Comparison of ENCODE assay signal across 21 cellular contexts in genomic region chr12:52228931-52229330, GRCh38. TPM values are rescaled to one million over a fixed set of nuclear protein-coding genes. Genes with fewer than 3 reads are reported as not detected.
A peak's percentile ranks its signal among the peaks of the same experiment; 100 is the strongest.
DNase-seq lines count a peak whose midpoint lies in the region; ATAC-seq, FAIRE-seq and TF ChIP-seq lines count a peak whose summit lies in the region.
"Had no signal": no experiment of that assay in that cellular context is flagged by ENCODE, and none has a peak within 500 bp of the region (broad histone marks: within the 10 kb centered on the region; RNA-seq: fewer than 3 reads in every experiment).

No MANE protein-coding gene starts in this region.

- H3K27me3 ChIP-seq in Panc1 (ENCODE audit: control insufficient read depth, insufficient read depth, low read length) (no peaks in the 10 kb centered on the region), upper lobe of right lung (peaks cover 10% of the 10 kb centered on the region)

- TF ChIP-seq CTCF in Panc1 (IDR thresholded peaks at IDR 0.05) (no peak), kidney (IDR thresholded peaks at IDR 0.05; ENCODE audit: borderline replicate concordance, extremely low read depth, insufficient read depth) (no peak), upper lobe of right lung (IDR thresholded peaks at IDR 0.05) (no peak)

- in situ Hi-C loops in Panc1 (cut with HindIII; ENCODE audit: low pct_unique_long_range_greater_than_20kb, low sequenced_read_pairs), result no loop called here

- intact Hi-C loops in Panc1 (cut with micrococcal nuclease; ENCODE audit: unreplicated experiment) (loop anchor here (10.0 kb wide), 1 partner anchor 46 kb away; the partner anchor contains the start of gene KRT86), kidney (cut with DNase I) (no loop called here), upper lobe of right lung (cut with DNase I) (no loop called here)
- intact Hi-C loops in activated CD4-positive, alpha-beta T cell treated with anti-CD3 and anti-CD28 coated beads, Interleukin-2, amount 10 ng/mL, durations not matched to agents 24 days and 14 days (cut with micrococcal nuclease), result no loop called here

- H3K9ac ChIP-seq in kidney (ENCODE audit: low read length in 2 of 2), result no peak overlapping the region

- no peak for FAIRE-seq in kidney (lab: Jason Lieb, UNC)
- FAIRE-seq: G401.6, GM19239, K562 had no signal

- no peaks in the 10 kb centered on the region for H3K36me3 Mint-ChIP-seq in activated CD4-positive, alpha-beta T cell treated with anti-CD3 and anti-CD28 coated beads, Interleukin-2, amount 10 ng/mL, durations not matched to agents 24 days and 14 days (ENCODE audit: low read depth)

- peaks cover 2% of the 10 kb centered on the region for H3K4me1 Mint-ChIP-seq in activated CD4-positive, alpha-beta T cell treated with anti-CD3 and anti-CD28 coated beads, Interleukin-2, amount 10 ng/mL, durations not matched to agents 24 days and 14 days

- peaks cover 39% of the 10 kb centered on the region for H3K4me1 ChIP-seq in Panc1 (ENCODE audit: control insufficient read depth, insufficient read depth, low read length)
- H3K4me1 ChIP-seq in kidney (ENCODE audit: control insufficient read depth in 1 of 2, insufficient read depth in 1 of 2, low read depth in 1 of 2, low read length in 2 of 2), result peaks cover 5 to 17% of the 10 kb centered on the region in 2 donors
- H3K4me1 ChIP-seq in upper lobe of right lung, result peaks cover 8% of the 10 kb centered on the region

- CTCF ChIA-PET in Panc1 (lab: Charles Lee), result no interaction called here

- ATAC-seq in Panc1 (no peak), upper lobe of right lung (no peak), GM21360 (IDR thresholded peaks at IDR 0.05; ENCODE audit: unreplicated experiment) (no peak)
- ATAC-seq: K562 had no signal

- H3K4me3 ChIP-seq in Panc1 (ENCODE audit: low read depth in 2 of 2, low read length in 2 of 2) (no peak overlapping the region), kidney (ENCODE audit: low read length in 2 of 2) (no peak overlapping the region), upper lobe of right lung (no peak overlapping the region)
- H3K4me3 ChIP-seq: K562 had no signal

- BruUV-seq in Panc1 (replicated peaks; lab: Mats Ljungman, UMichigan), result no TSS peak

- H3K27ac ChIP-seq in Panc1 (ENCODE audit: low read length) (peak overlapping the region; percentile 83), kidney (ENCODE audit: low read depth in 2 of 2, low read length in 2 of 2) (no peak overlapping the region), upper lobe of right lung (no peak overlapping the region)
- H3K27ac ChIP-seq: HL-60 had no signal

- DNase-seq in NCI-H510A treated with DMSO at 0.1 percent for 48 hours (lab: John Stamatoyannopoulos, UW) (peak; percentile 44), NCI-H510A (lab: John Stamatoyannopoulos, UW) (no peak), Panc1 (ENCODE audit: low read depth, low spot score) (no peak), kidney (peak; percentile 28), upper lobe of right lung (peak; percentile 49), D341Med (ENCODE audit: low spot score) (no peak)
- DNase-seq in activated CD4-positive, alpha-beta T cell treated with anti-CD3 and anti-CD28 coated beads, Interleukin-2, amount 10 ng/mL, durations not matched to agents 24 days and 14 days, result no peak
- DNase-seq: Caco-2; DMS79 treated with DMSO at 0.1 percent for 48 hours; GOT3; NCI-H1048; NCI-H2227 treated with DMSO at 0.1 percent for 48 hours; NCI-H526 treated with DMSO at 0.1 percent for 48 hours; NK-92 treated with Interleukin-12 subunit alpha and Interleukin-12 subunit beta, amount 100 ng/mL, for 24 hours; SHP77 treated with DMSO at 0.1 percent for 48 hours had no signal

- no peaks in the 10 kb centered on the region for H3K36me3 ChIP-seq in Panc1 (ENCODE audit: control insufficient read depth, insufficient read depth, low read length)
- H3K36me3 ChIP-seq in kidney (ENCODE audit: control insufficient read depth in 1 of 2, insufficient read depth in 2 of 2, low read length in 2 of 2), result no peaks in the 10 kb centered on the region
- H3K36me3 ChIP-seq in upper lobe of right lung, result no peaks in the 10 kb centered on the region

- peaks cover 3% of the 10 kb centered on the region for H3K9me3 Mint-ChIP-seq in activated CD4-positive, alpha-beta T cell treated with anti-CD3 and anti-CD28 coated beads, Interleukin-2, amount 10 ng/mL, durations not matched to agents 24 days and 14 days

- H3K27me3 Mint-ChIP-seq in activated CD4-positive, alpha-beta T cell treated with anti-CD3 and anti-CD28 coated beads, Interleukin-2, amount 10 ng/mL, durations not matched to agents 24 days and 14 days, result peaks cover 78% of the 10 kb centered on the region

- H3K9me3 ChIP-seq in Panc1 (ENCODE audit: control insufficient read depth, insufficient read depth, low read depth, low read length) (no peaks in the 10 kb centered on the region; the same call in 1 of the 2 replicates), kidney (ENCODE audit: control insufficient read depth in 1 of 2, low read length in 2 of 2) (no peaks in the 10 kb centered on the region), upper lobe of right lung (no peaks in the 10 kb centered on the region)
- H3K9me3 ChIP-seq: Caco-2 had no signal

- no peak overlapping the region for H3K27ac Mint-ChIP-seq in activated CD4-positive, alpha-beta T cell treated with anti-CD3 and anti-CD28 coated beads, Interleukin-2, amount 10 ng/mL, durations not matched to agents 24 days and 14 days

- POLR2A ChIA-PET in Panc1 (lab: Charles Lee), result no interaction called here

- H3K4me3 Mint-ChIP-seq in activated CD4-positive, alpha-beta T cell treated with anti-CD3 and anti-CD28 coated beads, Interleukin-2, amount 10 ng/mL, durations not matched to agents 24 days and 14 days, result no peak overlapping the region

RNA-seq across cellular contexts. Expression of gene KRT7, which starts 4.1 kb away (rescaled TPM):
- 16.8 TPM for total RNA-seq in Panc1 (2021; ENCODE audit: unreplicated experiment)
- polyA plus RNA-seq in Panc1 (2012; ENCODE audit: insufficient read length), result 19.1 TPM
- 1,490 TPM for total RNA-seq in kidney
- 173 TPM for polyA plus RNA-seq in kidney (ENCODE audit: insufficient read depth, low read depth, low replicate concordance)
- total RNA-seq in upper lobe of right lung, result 664 TPM
- total RNA-seq in activated CD4-positive, alpha-beta T cell treated with anti-CD3 and anti-CD28 coated beads, Interleukin-2, amount 10 ng/mL, durations not matched to agents 24 days and 14 days, result 12.3 and 15.8 TPM in 2 replicates
- polyA plus RNA-seq: K562 had no signal

RNA-seq across cellular contexts. Expression of gene KRT80, which starts 37.1 kb away (rescaled TPM):
- 51.5 TPM for total RNA-seq in Panc1 (2021; ENCODE audit: unreplicated experiment)
- polyA plus RNA-seq in Panc1 (2012; ENCODE audit: insufficient read length), result 30.3 TPM
- total RNA-seq in kidney, result 12.3 TPM
- 1.0 TPM for polyA plus RNA-seq in kidney (ENCODE audit: insufficient read depth, low read depth, low replicate concordance)
- total RNA-seq in upper lobe of right lung, result 8.6 TPM
- total RNA-seq in activated CD4-positive, alpha-beta T cell treated with anti-CD3 and anti-CD28 coated beads, Interleukin-2, amount 10 ng/mL, durations not matched to agents 24 days and 14 days, result not detected in 2 replicates
- total RNA-seq: K562 had no signal
- polyA plus RNA-seq: K562 had no signal

RNA-seq across cellular contexts. Expression of gene KRT86, which starts 45.5 kb away (rescaled TPM):
- total RNA-seq in Panc1 (2021; ENCODE audit: unreplicated experiment) (1.1 TPM), kidney (1.3 TPM), upper lobe of right lung (1.1 TPM)
- polyA plus RNA-seq in Panc1 (2012; ENCODE audit: insufficient read length), result 1.2 TPM
- not detected for polyA plus RNA-seq in kidney (ENCODE audit: insufficient read depth, low read depth, low replicate concordance)
- total RNA-seq in activated CD4-positive, alpha-beta T cell treated with anti-CD3 and anti-CD28 coated beads, Interleukin-2, amount 10 ng/mL, durations not matched to agents 24 days and 14 days, result 0.44 and 0.64 TPM in 2 replicates
- total RNA-seq: Caco-2, K562 had no signal
- polyA plus RNA-seq: CD14-positive monocyte, K562 had no signal

Comparison
In these comparisons a context has a peak if more than half of its experiments do, and no peak if none do; other contexts are left out.
1. DNase-seq: peak in NCI-H510A treated with DMSO at 0.1 percent for 48 hours (single experiment), kidney (single experiment) and upper lobe of right lung (single experiment); none in NCI-H510A (single experiment), Panc1 (single experiment), D341Med (single experiment) and activated CD4-positive, alpha-beta T cell treated with anti-CD3 and anti-CD28 coated beads, Interleukin-2, amount 10 ng/mL, durations not matched to agents 24 days and 14 days (single experiment).
2. RNA of gene KRT7, which starts 4.1 kb away (total RNA-seq): 1,490 TPM in kidney (single experiment) and 664 TPM in upper lobe of right lung (single experiment); 16.8 TPM in Panc1 (single experiment) and 12.3 to 15.8 TPM in activated CD4-positive, alpha-beta T cell treated with anti-CD3 and anti-CD28 coated beads, Interleukin-2, amount 10 ng/mL, durations not matched to agents 24 days and 14 days; every median in the first group is over 10 times any median in the second.